23 cellular contexts compared by ENCODE assay signal in genomic region chr12:109993091-109993490, GRCh38. TPM values are rescaled to one million over a fixed set of nuclear protein-coding genes. Genes with fewer than 3 reads are reported as not detected.
A peak's percentile ranks its signal among the peaks of the same experiment; 100 is the strongest.
DNase-seq lines count a peak whose midpoint lies in the region; ATAC-seq, FAIRE-seq and TF ChIP-seq lines count a peak whose summit lies in the region.
"Had no signal": no experiment of that assay in that cellular context is flagged by ENCODE, and none has a peak within 500 bp of the region (broad histone marks: within the 10 kb centered on the region; RNA-seq: fewer than 3 reads in every experiment).

No MANE protein-coding gene starts in this region.

- no peak overlapping the region for H3K4me3 ChIP-seq in pancreas
- H3K4me3 ChIP-seq: A549, upper lobe of left lung had no signal

- H3K36me3 Mint-ChIP-seq in activated CD4-positive, alpha-beta T cell treated with anti-CD3 and anti-CD28 coated beads, Interleukin-2, amount 10 ng/mL, durations not matched to agents 7 days and 5 days (ENCODE audit: low read depth), result peaks cover 53% of the 10 kb centered on the region
- H3K36me3 Mint-ChIP-seq in activated T-helper 1 cell treated with anti-CD3 and anti-CD28 coated beads, Interleukin-12 subunit alpha, Interleukin-12 subunit beta, Interleukin-2, Interleukin-4 antibody, amounts not matched to agents 30 ng/mL and 10 ng/mL and 1 ng/mL, durations not matched to agents 14 hours and 24 hours and 36 hours (ENCODE audit: low read depth), result peaks cover 32% of the 10 kb centered on the region
- H3K36me3 Mint-ChIP-seq in naive thymus-derived CD8-positive, alpha-beta T cell, result peaks cover 0 to 39% (median 9%) of the 10 kb centered on the region in 3 donors

- H3K4me3 Mint-ChIP-seq in activated CD4-positive, alpha-beta T cell treated with anti-CD3 and anti-CD28 coated beads, Interleukin-2, amount 10 ng/mL, durations not matched to agents 7 days and 5 days, result peak overlapping the region; percentile 47
- H3K4me3 Mint-ChIP-seq in activated T-helper 1 cell treated with anti-CD3 and anti-CD28 coated beads, Interleukin-12 subunit alpha, Interleukin-12 subunit beta, Interleukin-2, Interleukin-4 antibody, amounts not matched to agents 30 ng/mL and 10 ng/mL and 1 ng/mL, durations not matched to agents 14 hours and 24 hours and 36 hours, result peak overlapping the region; percentile 99
- H3K4me3 Mint-ChIP-seq in naive thymus-derived CD8-positive, alpha-beta T cell, result peak overlapping the region in 8 of 10 donors; percentile 55 to 98 (median 64)

- no peaks in the 10 kb centered on the region for H3K27me3 Mint-ChIP-seq in activated CD4-positive, alpha-beta T cell treated with anti-CD3 and anti-CD28 coated beads, Interleukin-2, amount 10 ng/mL, durations not matched to agents 7 days and 5 days
- no peaks in the 10 kb centered on the region for H3K27me3 Mint-ChIP-seq in activated T-helper 1 cell treated with anti-CD3 and anti-CD28 coated beads, Interleukin-12 subunit alpha, Interleukin-12 subunit beta, Interleukin-2, Interleukin-4 antibody, amounts not matched to agents 30 ng/mL and 10 ng/mL and 1 ng/mL, durations not matched to agents 14 hours and 24 hours and 36 hours (ENCODE audit: insufficient read depth)
- no peaks in the 10 kb centered on the region for H3K27me3 Mint-ChIP-seq in naive thymus-derived CD8-positive, alpha-beta T cell

- POLR2A ChIA-PET in activated CD4-positive, alpha-beta T cell treated with anti-CD3 and anti-CD28 coated beads, Interleukin-2, amount 10 ng/mL, durations not matched to agents 7 days and 5 days (lab: Charles Lee), result no interaction called here
- POLR2A ChIA-PET in naive thymus-derived CD8-positive, alpha-beta T cell (lab: Charles Lee), result interaction anchor here (0.7 kb wide), 1 partner anchor 23 kb away, joined by 5 read pairs; no protein-coding TSS in a partner anchor

- H3K9me3 Mint-ChIP-seq in activated CD4-positive, alpha-beta T cell treated with anti-CD3 and anti-CD28 coated beads, Interleukin-2, amount 10 ng/mL, durations not matched to agents 7 days and 5 days, result no peaks in the 10 kb centered on the region
- no peaks in the 10 kb centered on the region for H3K9me3 Mint-ChIP-seq in activated T-helper 1 cell treated with anti-CD3 and anti-CD28 coated beads, Interleukin-12 subunit alpha, Interleukin-12 subunit beta, Interleukin-2, Interleukin-4 antibody, amounts not matched to agents 30 ng/mL and 10 ng/mL and 1 ng/mL, durations not matched to agents 14 hours and 24 hours and 36 hours
- no peaks in the 10 kb centered on the region for H3K9me3 Mint-ChIP-seq in naive thymus-derived CD8-positive, alpha-beta T cell
- H3K9me3 Mint-ChIP-seq: neural crest cell had no signal

- no peak overlapping the region for H3K27ac Mint-ChIP-seq in activated CD4-positive, alpha-beta T cell treated with anti-CD3 and anti-CD28 coated beads, Interleukin-2, amount 10 ng/mL, durations not matched to agents 7 days and 5 days
- H3K27ac Mint-ChIP-seq in activated T-helper 1 cell treated with anti-CD3 and anti-CD28 coated beads, Interleukin-12 subunit alpha, Interleukin-12 subunit beta, Interleukin-2, Interleukin-4 antibody, amounts not matched to agents 30 ng/mL and 10 ng/mL and 1 ng/mL, durations not matched to agents 14 hours and 24 hours and 36 hours, result peak overlapping the region; percentile 63
- H3K27ac Mint-ChIP-seq in naive thymus-derived CD8-positive, alpha-beta T cell, result peak overlapping the region in 6 of 10 donors; percentile 40 to 96 (median 83)

- no peak overlapping the region for H3K27ac ChIP-seq in pancreas
- H3K27ac ChIP-seq: A549, upper lobe of left lung had no signal

- no peak for ATAC-seq in naive thymus-derived CD8-positive, alpha-beta T cell
- no peak for ATAC-seq in pancreas
- ATAC-seq: A549; activated CD4-positive, CD25-positive, alpha-beta regulatory T cell treated with anti-CD3 and anti-CD28 coated beads, Interleukin-2, amount 50 U/mL, for 24 hours had no signal

- intact Hi-C loops in activated T-helper 1 cell treated with anti-CD3 and anti-CD28 coated beads, Interleukin-12 subunit alpha, Interleukin-12 subunit beta, Interleukin-2, Interleukin-4 antibody, amounts not matched to agents 30 ng/mL and 10 ng/mL and 1 ng/mL, durations not matched to agents 14 hours and 24 hours and 36 hours (cut with micrococcal nuclease), result loop anchor here (10.0 kb wide), 2 partner anchors 292 to 418 kb away; partner anchors contain the start of genes ATP2A2, MMAB and MVK
- intact Hi-C loops in pancreas (cut with DNase I), result loop anchor here in 1 of 3 donors (10.0 kb wide), 1 partner anchor 48 kb away; no protein-coding TSS in a partner anchor

- WGBS in pancreas, 2 donors, result 52 to 54% methylated on average over 2 of the region's 2 CpGs

- CTCF ChIA-PET in activated CD4-positive, alpha-beta T cell treated with anti-CD3 and anti-CD28 coated beads, Interleukin-2, amount 10 ng/mL, durations not matched to agents 7 days and 5 days (lab: Charles Lee), result interaction anchor here (0.7 to 1.4 kb wide), 5 partner anchors 11 to 86 kb away, joined by 4 to 7 read pairs (median 6); no protein-coding TSS in a partner anchor

- no peaks in the 10 kb centered on the region for H3K27me3 ChIP-seq in pancreas
- H3K27me3 ChIP-seq: upper lobe of left lung had no signal

- no peak for DNase-seq in activated CD4-positive, alpha-beta T cell treated with anti-CD3 and anti-CD28 coated beads, Interleukin-2, amount 10 ng/mL, durations not matched to agents 7 days and 5 days
- DNase-seq in activated CD4-positive, alpha-beta T cell treated with anti-CD3 and anti-CD28 coated beads, Interleukin-2, amount 50 U/mL, for 48 hours, result no peak
- DNase-seq in EH (ENCODE audit: low read depth) (peak; percentile 64), pancreas (no peak), COLO668 (lab: John Stamatoyannopoulos, UW; ENCODE audit: unreplicated experiment) (no peak), dedifferentiated amniotic fluid mesenchymal stem cell (ENCODE audit: extremely low spot score) (no peak)
- no peak for DNase-seq in activated T-helper 1 cell treated with anti-CD3 and anti-CD28 coated beads, Interleukin-12 subunit alpha, Interleukin-12 subunit beta, Interleukin-2, Interleukin-4 antibody, amounts not matched to agents 30 ng/mL and 10 ng/mL and 1 ng/mL, durations not matched to agents 14 hours and 24 hours and 36 hours (ENCODE audit: low spot score)
- no peak for DNase-seq in naive thymus-derived CD8-positive, alpha-beta T cell
- DNase-seq: anterior cingulate cortex; COR-L47; foreskin fibroblast; hypothalamus; kidney glomerular epithelial cell; mesenchymal stem cell; NCI-H146; NCI-H2227 treated with DMSO at 0.1 percent for 48 hours; stimulated activated naive CD4-positive, alpha-beta T cell treated with Interleukin-2 at 50 U/mL for 16 hours; upper lobe of left lung had no signal

- peaks cover 5 to 10% (median 9%) of the 10 kb centered on the region in 3 donors for H3K36me3 ChIP-seq in pancreas

- H3K4me1 ChIP-seq in pancreas, result peaks cover 4 to 31% (median 22%) of the 10 kb centered on the region in 3 donors

- FAIRE-seq in pancreas (lab: Jason Lieb, UNC), result no peak
- FAIRE-seq: A549, endometrium, G401.6 had no signal

- peaks cover 64% of the 10 kb centered on the region for H3K4me1 Mint-ChIP-seq in activated CD4-positive, alpha-beta T cell treated with anti-CD3 and anti-CD28 coated beads, Interleukin-2, amount 10 ng/mL, durations not matched to agents 7 days and 5 days
- H3K4me1 Mint-ChIP-seq in activated T-helper 1 cell treated with anti-CD3 and anti-CD28 coated beads, Interleukin-12 subunit alpha, Interleukin-12 subunit beta, Interleukin-2, Interleukin-4 antibody, amounts not matched to agents 30 ng/mL and 10 ng/mL and 1 ng/mL, durations not matched to agents 14 hours and 24 hours and 36 hours (ENCODE audit: low read depth), result peaks cover 74% of the 10 kb centered on the region
- peaks cover 21 to 73% (median 49%) of the 10 kb centered on the region in 4 donors for H3K4me1 Mint-ChIP-seq in naive thymus-derived CD8-positive, alpha-beta T cell

- H3K9me3 ChIP-seq in pancreas, result no peaks in the 10 kb centered on the region
- H3K9me3 ChIP-seq: A549, upper lobe of left lung had no signal

- TF ChIP-seq CTCF in pancreas (IDR thresholded peaks at IDR 0.05), result no peak

RNA-seq across cellular contexts. Expression of gene GIT2, which starts 3.1 kb away (rescaled TPM):
- total RNA-seq in activated CD4-positive, alpha-beta T cell treated with anti-CD3 and anti-CD28 coated beads, Interleukin-2, amount 10 ng/mL, durations not matched to agents 7 days and 5 days, result 100 to 1,000 TPM; 101 to 107 TPM
- 86.2 and 87.5 TPM in 2 replicates for total RNA-seq in activated T-helper 1 cell treated with anti-CD3 and anti-CD28 coated beads, Interleukin-12 subunit alpha, Interleukin-12 subunit beta, Interleukin-2, Interleukin-4 antibody, amounts not matched to agents 30 ng/mL and 10 ng/mL and 1 ng/mL, durations not matched to agents 14 hours and 24 hours and 36 hours
- 100 to 1,000 TPM in 1 of 2 experiments, 10 to 100 TPM in 1; 99.0 to 102 TPM for total RNA-seq in naive thymus-derived CD8-positive, alpha-beta T cell
- polyA plus RNA-seq in naive thymus-derived CD8-positive, alpha-beta T cell, result 10 to 100 TPM; 54.9 to 67.4 (median 57.6) TPM
- total RNA-seq in pancreas, result 10 to 100 TPM; 24.7 to 38.8 (median 33.6) TPM
- polyA plus RNA-seq in pancreas, result 10 to 100 TPM; 16.5 to 21.8 TPM

RNA-seq across cellular contexts. Expression of gene ANKRD13A, which starts 6.1 kb away (rescaled TPM):
- 10 to 100 TPM; 82.5 to 88.2 TPM for total RNA-seq in activated CD4-positive, alpha-beta T cell treated with anti-CD3 and anti-CD28 coated beads, Interleukin-2, amount 10 ng/mL, durations not matched to agents 7 days and 5 days
- total RNA-seq in activated T-helper 1 cell treated with anti-CD3 and anti-CD28 coated beads, Interleukin-12 subunit alpha, Interleukin-12 subunit beta, Interleukin-2, Interleukin-4 antibody, amounts not matched to agents 30 ng/mL and 10 ng/mL and 1 ng/mL, durations not matched to agents 14 hours and 24 hours and 36 hours, result 60.4 and 62.4 TPM in 2 replicates
- total RNA-seq in naive thymus-derived CD8-positive, alpha-beta T cell, result 10 to 100 TPM; 56.8 to 61.7 TPM
- 10 to 100 TPM; 37.0 to 45.9 (median 40.1) TPM for polyA plus RNA-seq in naive thymus-derived CD8-positive, alpha-beta T cell
- 10 to 100 TPM; 14.0 to 29.7 (median 16.7) TPM for total RNA-seq in pancreas
- 10 to 100 TPM; 10.7 to 25.7 TPM for polyA plus RNA-seq in pancreas

RNA-seq across cellular contexts. Expression of gene C12orf76, which starts 55.2 kb away (rescaled TPM):
- 10 to 100 TPM; 19.9 to 25.8 TPM for total RNA-seq in activated CD4-positive, alpha-beta T cell treated with anti-CD3 and anti-CD28 coated beads, Interleukin-2, amount 10 ng/mL, durations not matched to agents 7 days and 5 days
- total RNA-seq in activated T-helper 1 cell treated with anti-CD3 and anti-CD28 coated beads, Interleukin-12 subunit alpha, Interleukin-12 subunit beta, Interleukin-2, Interleukin-4 antibody, amounts not matched to agents 30 ng/mL and 10 ng/mL and 1 ng/mL, durations not matched to agents 14 hours and 24 hours and 36 hours, result 20.3 and 20.8 TPM in 2 replicates
- 10 to 100 TPM; 20.2 to 22.3 TPM for total RNA-seq in naive thymus-derived CD8-positive, alpha-beta T cell
- polyA plus RNA-seq in naive thymus-derived CD8-positive, alpha-beta T cell, result 10 to 100 TPM; 15.6 to 19.2 (median 18.8) TPM
- total RNA-seq in pancreas, result 1 to 10 TPM; 4.3 to 9.7 (median 5.8) TPM
- polyA plus RNA-seq in pancreas, result 10 to 100 TPM in 1 of 2 donors, 1 to 10 TPM in 1; 6.8 to 17.0 TPM

Comparison
In these comparisons a context has a peak if more than half of its experiments do, and no peak if none do; other contexts are left out.
1. H3K4me3 Mint-ChIP-seq: peak in every context shown above with its lines; median percentile 99 in activated T-helper 1 cell treated with anti-CD3 and anti-CD28 coated beads, Interleukin-12 subunit alpha, Interleukin-12 subunit beta, Interleukin-2, Interleukin-4 antibody, amounts not matched to agents 30 ng/mL and 10 ng/mL and 1 ng/mL, durations not matched to agents 14 hours and 24 hours and 36 hours; 64 in naive thymus-derived CD8-positive, alpha-beta T cell; 47 in activated CD4-positive, alpha-beta T cell treated with anti-CD3 and anti-CD28 coated beads, Interleukin-2, amount 10 ng/mL, durations not matched to agents 7 days and 5 days.